ENCODE assay signal across 17 cellular contexts in genomic region chr20:44653536-44653935, GRCh38. TPM values are rescaled to one million over a fixed set of nuclear protein-coding genes. Genes with fewer than 3 reads are reported as not detected.
DNase-seq lines count a peak whose midpoint lies in the region; ATAC-seq lines count a peak whose summit lies in the region.
"Had no signal": no experiment of that assay in that cellular context is flagged by ENCODE, and none has a peak within 500 bp of the region (broad histone marks: within the 10 kb centered on the region; RNA-seq: fewer than 3 reads in every experiment).

No MANE protein-coding gene starts in this region.

- no peaks in the 10 kb centered on the region for H3K27me3 Mint-ChIP-seq in activated naive CD8-positive, alpha-beta T cell treated with anti-CD3 and anti-CD28 coated beads, Interleukin-2, amount 10 ng/mL, durations not matched to agents 7 days and 5 days
- H3K27me3 Mint-ChIP-seq in activated naive CD8-positive, alpha-beta T cell treated with anti-CD3 and anti-CD28 coated beads, Interleukin-2, amount 50 U/mL, for 24 hours, result no peaks in the 10 kb centered on the region
- no peaks in the 10 kb centered on the region for H3K27me3 Mint-ChIP-seq in central memory CD8-positive, alpha-beta T cell
- H3K27me3 Mint-ChIP-seq in stimulated activated naive B cell treated with anti-CD40 and anti-IgM and Interleukin-4, amounts not matched to agents 10 μg/mL and 1 μg/mL and 100 μg/mL, for 72 hours, result no peaks in the 10 kb centered on the region

- H3K4me3 Mint-ChIP-seq in activated naive CD8-positive, alpha-beta T cell treated with anti-CD3 and anti-CD28 coated beads, Interleukin-2, amount 10 ng/mL, durations not matched to agents 7 days and 5 days, result peak overlapping the region; percentile 90
- no peak overlapping the region for H3K4me3 Mint-ChIP-seq in activated naive CD8-positive, alpha-beta T cell treated with anti-CD3 and anti-CD28 coated beads, Interleukin-2, amount 50 U/mL, for 24 hours
- H3K4me3 Mint-ChIP-seq in central memory CD8-positive, alpha-beta T cell, result peak overlapping the region; percentile 79
- H3K4me3 Mint-ChIP-seq in stimulated activated naive B cell treated with anti-CD40 and anti-IgM and Interleukin-4, amounts not matched to agents 10 μg/mL and 1 μg/mL and 100 μg/mL, for 72 hours, result peak overlapping the region in 1 of 2 donors; percentile 80

- H3K27ac Mint-ChIP-seq in activated naive CD8-positive, alpha-beta T cell treated with anti-CD3 and anti-CD28 coated beads, Interleukin-2, amount 10 ng/mL, durations not matched to agents 7 days and 5 days, result peak overlapping the region; percentile 44
- no peak overlapping the region for H3K27ac Mint-ChIP-seq in activated naive CD8-positive, alpha-beta T cell treated with anti-CD3 and anti-CD28 coated beads, Interleukin-2, amount 50 U/mL, for 24 hours
- peak overlapping the region; percentile 74 for H3K27ac Mint-ChIP-seq in central memory CD8-positive, alpha-beta T cell (ENCODE audit: low read depth)
- H3K27ac Mint-ChIP-seq in stimulated activated naive B cell treated with anti-CD40 and anti-IgM and Interleukin-4, amounts not matched to agents 10 μg/mL and 1 μg/mL and 100 μg/mL, for 72 hours, result peak overlapping the region; percentile 16

- POLR2A ChIA-PET in activated naive CD8-positive, alpha-beta T cell treated with anti-CD3 and anti-CD28 coated beads, Interleukin-2, amount 10 ng/mL, durations not matched to agents 7 days and 5 days (lab: Charles Lee), result interaction anchor here (0.6 to 1.6 kb wide), 4 partner anchors 9 to 18 kb away, joined by 3 to 6 read pairs (median 4); no protein-coding TSS in a partner anchor

- DNase-seq in activated naive CD8-positive, alpha-beta T cell treated with anti-CD3 and anti-CD28 coated beads, Interleukin-2, amount 10 ng/mL, durations not matched to agents 7 days and 5 days, result no peak
- no peak for DNase-seq in activated naive CD8-positive, alpha-beta T cell treated with anti-CD3 and anti-CD28 coated beads, Interleukin-2, amount 50 U/mL, for 24 hours
- no peak for DNase-seq in central memory CD8-positive, alpha-beta T cell (ENCODE audit: low spot score in 2 of 2)
- DNase-seq in stimulated activated naive B cell treated with anti-CD40 and anti-IgM and Interleukin-4, amounts not matched to agents 10 μg/mL and 1 μg/mL and 100 μg/mL, for 72 hours, result no peak
- DNase-seq: activated CD4-positive, alpha-beta T cell treated with anti-CD3 and anti-CD28 coated beads, Interleukin-2, amount 50 U/mL, for 4 hours; activated naive CD4-positive, alpha-beta T cell treated with Interleukin-2 at 50 U/mL for 16 hours; effector CD4-positive, alpha-beta T cell; KG1; NCI-H1417 treated with DMSO at 0.1 percent for 48 hours; NCI-H2227 treated with DMSO at 0.1 percent for 48 hours; SHP77; T-helper 9 cell had no signal

- H3K36me3 Mint-ChIP-seq in activated naive CD8-positive, alpha-beta T cell treated with anti-CD3 and anti-CD28 coated beads, Interleukin-2, amount 10 ng/mL, durations not matched to agents 7 days and 5 days, result peaks cover 38% of the 10 kb centered on the region
- peaks cover 6% of the 10 kb centered on the region for H3K36me3 Mint-ChIP-seq in activated naive CD8-positive, alpha-beta T cell treated with anti-CD3 and anti-CD28 coated beads, Interleukin-2, amount 50 U/mL, for 24 hours (ENCODE audit: low read depth)
- peaks cover 9% of the 10 kb centered on the region for H3K36me3 Mint-ChIP-seq in central memory CD8-positive, alpha-beta T cell (ENCODE audit: insufficient read depth)
- H3K36me3 Mint-ChIP-seq in stimulated activated naive B cell treated with anti-CD40 and anti-IgM and Interleukin-4, amounts not matched to agents 10 μg/mL and 1 μg/mL and 100 μg/mL, for 72 hours, result peaks cover 0 to 7% of the 10 kb centered on the region in 2 donors

- peaks cover 33% of the 10 kb centered on the region for H3K4me1 Mint-ChIP-seq in activated naive CD8-positive, alpha-beta T cell treated with anti-CD3 and anti-CD28 coated beads, Interleukin-2, amount 10 ng/mL, durations not matched to agents 7 days and 5 days
- H3K4me1 Mint-ChIP-seq in activated naive CD8-positive, alpha-beta T cell treated with anti-CD3 and anti-CD28 coated beads, Interleukin-2, amount 50 U/mL, for 24 hours, result peaks cover 30% of the 10 kb centered on the region
- H3K4me1 Mint-ChIP-seq in central memory CD8-positive, alpha-beta T cell, result peaks cover 40% of the 10 kb centered on the region
- peaks cover 23 to 34% of the 10 kb centered on the region in 2 donors for H3K4me1 Mint-ChIP-seq in stimulated activated naive B cell treated with anti-CD40 and anti-IgM and Interleukin-4, amounts not matched to agents 10 μg/mL and 1 μg/mL and 100 μg/mL, for 72 hours

- peaks cover 8% of the 10 kb centered on the region for H3K9me3 ChIP-seq in KOPT-K1 (ENCODE audit: insufficient read depth, low read length, poor library complexity, severe bottlenecking)

- no peak for ATAC-seq in activated naive CD8-positive, alpha-beta T cell treated with anti-CD3 and anti-CD28 coated beads, Interleukin-2, amount 10 ng/mL, durations not matched to agents 7 days and 5 days (ENCODE audit: low read depth)
- no peak for ATAC-seq in activated naive CD8-positive, alpha-beta T cell treated with anti-CD3 and anti-CD28 coated beads, Interleukin-2, amount 50 U/mL, for 24 hours
- no peak for ATAC-seq in central memory CD8-positive, alpha-beta T cell (replicated peaks; ENCODE audit: extremely low read depth, poor library complexity, severe bottlenecking)
- no peak for ATAC-seq in stimulated activated naive B cell treated with anti-CD40 and anti-IgM and Interleukin-4, amounts not matched to agents 10 μg/mL and 1 μg/mL and 100 μg/mL, for 72 hours (replicated peaks)
- no peak for ATAC-seq in GM19463 (IDR thresholded peaks at IDR 0.05; ENCODE audit: unreplicated experiment)
- no peak for ATAC-seq in HG02642 (IDR thresholded peaks at IDR 0.05; ENCODE audit: poor library complexity, unreplicated experiment)
- no peak for ATAC-seq in GM18870 (IDR thresholded peaks at IDR 0.05; ENCODE audit: unreplicated experiment)

- peak overlapping the region; percentile 95 for H3K27ac ChIP-seq in KOPT-K1 (ENCODE audit: low read depth, low read length, poor library complexity, severe bottlenecking)
- H3K27ac ChIP-seq: hepatocyte had no signal

- H3K36me3 ChIP-seq in KOPT-K1 (ENCODE audit: insufficient read depth, low read length), result peaks cover 51% of the 10 kb centered on the region

- H3K9me3 Mint-ChIP-seq in activated naive CD8-positive, alpha-beta T cell treated with anti-CD3 and anti-CD28 coated beads, Interleukin-2, amount 10 ng/mL, durations not matched to agents 7 days and 5 days, result no peaks in the 10 kb centered on the region
- no peaks in the 10 kb centered on the region for H3K9me3 Mint-ChIP-seq in activated naive CD8-positive, alpha-beta T cell treated with anti-CD3 and anti-CD28 coated beads, Interleukin-2, amount 50 U/mL, for 24 hours
- no peaks in the 10 kb centered on the region for H3K9me3 Mint-ChIP-seq in central memory CD8-positive, alpha-beta T cell
- H3K9me3 Mint-ChIP-seq in stimulated activated naive B cell treated with anti-CD40 and anti-IgM and Interleukin-4, amounts not matched to agents 10 μg/mL and 1 μg/mL and 100 μg/mL, for 72 hours, result peaks cover 2 to 5% of the 10 kb centered on the region in 2 donors

RNA-seq across cellular contexts. Expression of gene ADA, which starts 2.0 kb away (rescaled TPM):
- 10 to 100 TPM; 90.4 to 98.8 TPM for total RNA-seq in activated naive CD8-positive, alpha-beta T cell treated with anti-CD3 and anti-CD28 coated beads, Interleukin-2, amount 10 ng/mL, durations not matched to agents 7 days and 5 days
